ENCODE assay signal across 10 cellular contexts in genomic region chr14:104686624-104687517, GRCh38. TPM values are rescaled to one million over a fixed set of nuclear protein-coding genes. Genes with fewer than 3 reads are reported as not detected.
A peak's percentile ranks its signal among the peaks of the same experiment; 100 is the strongest.
DNase-seq lines count a peak whose midpoint lies in the region; ATAC-seq and TF ChIP-seq lines count a peak whose summit lies in the region.
"Had no signal": no experiment of that assay in that cellular context is flagged by ENCODE, and none has a peak within 500 bp of the region (broad histone marks: within the 10 kb centered on the region; RNA-seq: fewer than 3 reads in every experiment).

No MANE protein-coding gene starts in this region.

- H3K27me3 ChIP-seq in CD4-positive, alpha-beta T cell (ENCODE audit: control insufficient read depth, insufficient read depth, low read length): no peaks in the 10 kb centered on the region
- H3K27me3 ChIP-seq: cardiac muscle cell had no signal

- H3K9me3 ChIP-seq in CD4-positive, alpha-beta T cell (ENCODE audit: control insufficient read depth, low read length): no peaks in the 10 kb centered on the region

- peaks cover 44% of the 10 kb centered on the region for H3K4me1 Mint-ChIP-seq in CD4-positive, alpha-beta T cell (ENCODE audit: low read depth)

- no peaks in the 10 kb centered on the region for H3K27me3 Mint-ChIP-seq in CD4-positive, alpha-beta T cell

- no peak for TF ChIP-seq CTCF in CD4-positive, alpha-beta T cell (IDR thresholded peaks at IDR 0.05)
- no peak for TF ChIP-seq CTCF in RWPE1 (conservative IDR thresholded peaks at IDR 0.05; ENCODE audit: low read depth)

- CTCF ChIA-PET in CD4-positive, alpha-beta T cell (lab: Charles Lee): no interaction called here
- CTCF ChIA-PET in RWPE1 (lab: Yijun Ruan, JAX): interaction anchor here (0.6 kb wide), 1 partner anchor 558 kb away, joined by 3 read pairs; no protein-coding TSS in a partner anchor

- H3K9me3 Mint-ChIP-seq in CD4-positive, alpha-beta T cell: no peaks in the 10 kb centered on the region

- no peaks in the 10 kb centered on the region for H3K36me3 Mint-ChIP-seq in CD4-positive, alpha-beta T cell (ENCODE audit: low read depth)

- H3K4me3 Mint-ChIP-seq in CD4-positive, alpha-beta T cell: peak overlapping the region; percentile 79

- peak; percentile 13 for ATAC-seq in CD4-positive, alpha-beta T cell (ENCODE audit: poor library complexity)
- ATAC-seq in HG03521 (IDR thresholded peaks at IDR 0.05; ENCODE audit: unreplicated experiment) (no peak), HG03469 (IDR thresholded peaks at IDR 0.05; ENCODE audit: unreplicated experiment) (no peak), GM18867 (IDR thresholded peaks at IDR 0.05; ENCODE audit: unreplicated experiment) (no peak)

- peak in 1 of 10 experiments; percentile 17 for DNase-seq in CD4-positive, alpha-beta T cell
- no peak for DNase-seq in RWPE1 (ENCODE audit: low spot score)
- no peak for DNase-seq in epithelial cell of prostate (ENCODE audit: low read depth, low spot score)
- DNase-seq in occipital lobe (lab: John Stamatoyannopoulos, UW): peak; percentile 62
- DNase-seq in NCI-H446 treated with DMSO at 0.1 percent for 48 hours (lab: John Stamatoyannopoulos, UW): no peak
- DNase-seq: NCI-H187 had no signal

- H3K27ac ChIP-seq in CD4-positive, alpha-beta T cell (ENCODE audit: low read depth, low read length): no peak overlapping the region
- H3K27ac ChIP-seq in RWPE1 (peak overlapping the region; percentile 100), epithelial cell of prostate (peak overlapping the region; percentile 88)

- intact Hi-C loops in CD4-positive, alpha-beta T cell (cut with DNase I, micrococcal nuclease): no loop called here

- POLR2A ChIA-PET in CD4-positive, alpha-beta T cell (lab: Charles Lee): interaction anchor here (1.4 to 1.7 kb wide), 2 partner anchors 9 to 21 kb away, joined by 5 to 11 read pairs; no protein-coding TSS in a partner anchor
- POLR2A ChIA-PET in RWPE1 (lab: Yijun Ruan, JAX; ENCODE audit: low non-redundant PET): interaction anchor here (0.5 kb wide), 1 partner anchor 767 kb away, joined by 7 read pairs; no protein-coding TSS in a partner anchor

- peak overlapping the region; percentile 71 for H3K27ac Mint-ChIP-seq in CD4-positive, alpha-beta T cell

RNA-seq across cellular contexts. Expression of gene INF2, which starts 2.5 kb away (rescaled TPM):
- total RNA-seq in CD4-positive, alpha-beta T cell: 10 to 100 TPM; 74.9 to 76.9 TPM
- total RNA-seq in occipital lobe: 8.4 TPM

RNA-seq across cellular contexts. Expression of gene ADSS1, which starts 37.2 kb away (rescaled TPM):
- 1 to 10 TPM; 2.0 to 2.7 TPM for total RNA-seq in CD4-positive, alpha-beta T cell
- 4.8 TPM for total RNA-seq in occipital lobe
